17 cellular contexts compared by ENCODE assay signal in the genomic region with DNA sequence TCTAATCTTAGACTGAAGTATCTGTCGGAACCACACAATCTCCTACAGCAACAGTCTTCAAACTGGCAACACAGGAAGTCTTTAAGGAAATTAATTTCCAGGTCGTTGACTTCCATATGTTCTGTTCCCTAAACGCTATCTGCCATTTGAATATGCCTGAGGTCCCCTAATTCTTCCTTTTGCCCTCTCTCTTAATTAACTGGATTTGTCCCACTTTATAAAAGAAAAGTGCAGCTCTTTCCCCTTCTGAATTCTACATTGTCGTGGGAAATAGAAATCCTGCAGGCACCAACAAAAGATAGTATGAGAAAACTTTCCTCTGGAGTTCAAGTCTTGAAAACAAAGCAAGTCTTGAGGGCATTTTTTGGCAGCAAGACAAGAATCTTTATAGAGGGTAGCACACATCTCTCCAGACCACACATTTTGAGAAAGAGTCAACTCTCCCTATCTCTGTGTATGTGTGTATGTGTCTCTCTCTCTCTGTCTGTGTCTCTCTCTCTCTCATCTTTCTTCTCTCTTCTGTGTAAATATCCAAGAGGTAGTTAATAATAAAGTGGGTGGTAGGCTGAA.
"Had no signal": no experiment of that assay in that cellular context is flagged by ENCODE, and none has a peak within 500 bp of the region (broad histone marks: within the 10 kb centered on the region; RNA-seq: fewer than 3 reads in every experiment).

No MANE protein-coding gene starts in this region.

- ATAC-seq: activated T-helper 17 cell treated with anti-CD3 and anti-CD28 coated beads, Interleukin-2, amount 50 U/mL, for 72 hours; heart right ventricle; left colon; psoas muscle; stimulated activated effector memory CD8-positive, alpha-beta T cell treated with anti-CD3 and anti-CD28 coated beads, Interleukin-12 subunit alpha, Interleukin-12 subunit beta, amount 100 ng/mL, for 72 hours; T-cell had no signal

- H3K27me3 ChIP-seq: ascending aorta, colonic mucosa, esophagus squamous epithelium, heart right ventricle, neural progenitor cell, sigmoid colon, spleen had no signal

- H3K36me3 ChIP-seq: ascending aorta, colonic mucosa, esophagus squamous epithelium, heart right ventricle, neural progenitor cell, sigmoid colon, spleen had no signal

- H3K4me2 ChIP-seq: neural progenitor cell had no signal

- H3K27ac ChIP-seq: ascending aorta, colonic mucosa, esophagus squamous epithelium, heart right ventricle, neural progenitor cell, psoas muscle, sigmoid colon, spleen had no signal

- H3K4me1 ChIP-seq: ascending aorta, colonic mucosa, esophagus squamous epithelium, heart right ventricle, neural progenitor cell, psoas muscle, sigmoid colon, spleen had no signal

- H2AFZ ChIP-seq: neural progenitor cell had no signal

- H3K4me3 ChIP-seq: colonic mucosa, esophagus squamous epithelium, heart right ventricle, neural progenitor cell, psoas muscle, sigmoid colon, spleen had no signal

- H3K9ac ChIP-seq: neural progenitor cell had no signal

- DNase-seq: activated naive CD4-positive, alpha-beta T cell treated with anti-CD3 and anti-CD28 coated beads for 36 hours; caudate nucleus; colonic mucosa; effector CD4-positive, alpha-beta T cell; esophagus squamous epithelium; heart right ventricle; left colon; naive B cell; psoas muscle; sigmoid colon; spleen; T-cell; T-helper 9 cell had no signal

- H3K9me3 ChIP-seq: ascending aorta, colonic mucosa, esophagus squamous epithelium, heart right ventricle, psoas muscle, spleen had no signal
